Comparison of ENCODE assay signal across 20 cellular contexts in the genomic region with DNA sequence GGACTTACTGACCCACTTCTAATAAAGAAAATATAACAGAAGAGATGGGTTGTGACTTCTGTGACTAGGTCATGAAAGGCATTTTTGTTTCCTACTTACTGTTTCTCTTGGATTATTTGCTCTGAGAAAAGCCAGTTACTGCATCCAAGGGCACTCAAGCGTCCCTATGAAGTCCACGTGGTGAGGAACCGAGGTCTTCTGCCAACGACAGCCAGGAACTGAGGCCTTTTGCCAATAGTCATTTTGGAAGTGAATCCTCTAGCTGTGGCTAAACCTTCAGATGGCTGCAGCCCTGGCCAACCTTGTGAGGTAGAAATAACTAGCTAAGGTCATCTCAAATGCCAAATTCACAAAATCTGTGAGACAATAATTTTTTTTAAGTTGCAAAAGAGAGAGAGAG.
"Had no signal": no experiment of that assay in that cellular context is flagged by ENCODE, and none has a peak within 500 bp of the region (broad histone marks: within the 10 kb centered on the region; RNA-seq: fewer than 3 reads in every experiment).

No MANE protein-coding gene starts in this region.

- H3K4me3 Mint-ChIP-seq: immature natural killer cell; memory B cell; mesothelial cell of epicardium; natural killer cell treated with Interleukin-12 subunit alpha and Interleukin-12 subunit beta and Interleukin-15 and Interleukin-18, amount 100 ng/mL, for 72 hours; neural progenitor cell; stimulated activated naive B cell treated with anti-CD40 and anti-IgM and Interleukin-4, amounts not matched to agents 10 μg/mL and 1 μg/mL and 100 μg/mL, for 72 hours; stimulated activated naive CD8-positive, alpha-beta T cell treated with anti-CD3 and anti-CD28 coated beads, Interleukin-15, amount 100 ng/mL, for 72 hours had no signal

- H3K9me3 Mint-ChIP-seq: memory B cell; stimulated activated naive CD8-positive, alpha-beta T cell treated with anti-CD3 and anti-CD28 coated beads, Interleukin-15, amount 100 ng/mL, for 72 hours had no signal

- H3K27ac Mint-ChIP-seq: immature natural killer cell; memory B cell; mesothelial cell of epicardium; natural killer cell treated with Interleukin-12 subunit alpha and Interleukin-12 subunit beta and Interleukin-15 and Interleukin-18, amount 100 ng/mL, for 72 hours; neural progenitor cell; progenitor cell of endocrine pancreas; stimulated activated naive B cell treated with anti-CD40 and anti-IgM and Interleukin-4, amounts not matched to agents 10 μg/mL and 1 μg/mL and 100 μg/mL, for 72 hours; stimulated activated naive CD8-positive, alpha-beta T cell treated with anti-CD3 and anti-CD28 coated beads, Interleukin-15, amount 100 ng/mL, for 72 hours had no signal

- DNase-seq: effector memory CD4-positive, alpha-beta T cell; glutamatergic neuron; immature natural killer cell; left colon; ovary; right lobe of liver; spleen; stimulated activated CD4-positive, alpha-beta T cell treated with anti-CD3 and anti-CD28 coated beads, Interleukin-15, amount 100 ng/mL, for 24 hours; stimulated activated CD4-positive, alpha-beta T cell treated with anti-CD3 and anti-CD28 coated beads, Interleukin-1b, Interleukin-23, amount 100 ng/mL, for 48 hours; stimulated activated CD4-positive, alpha-beta T cell treated with anti-CD3 and anti-CD28 coated beads, Interleukin-4, amount 100 ng/mL, for 4 hours; stimulated activated naive B cell treated with anti-CD40 and anti-IgM and Interleukin-4, amounts not matched to agents 10 μg/mL and 1 μg/mL and 100 μg/mL, for 72 hours; stimulated activated naive CD8-positive, alpha-beta T cell treated with anti-CD3 and anti-CD28 coated beads, Interleukin-15, amount 100 ng/mL, for 72 hours; testis; transverse colon had no signal

- H3K27me3 Mint-ChIP-seq: memory B cell; natural killer cell treated with Interleukin-12 subunit alpha and Interleukin-12 subunit beta and Interleukin-15 and Interleukin-18, amount 100 ng/mL, for 72 hours; progenitor cell of endocrine pancreas; stimulated activated naive B cell treated with anti-CD40 and anti-IgM and Interleukin-4, amounts not matched to agents 10 μg/mL and 1 μg/mL and 100 μg/mL, for 72 hours; stimulated activated naive CD8-positive, alpha-beta T cell treated with anti-CD3 and anti-CD28 coated beads, Interleukin-15, amount 100 ng/mL, for 72 hours had no signal

- H3K4me1 Mint-ChIP-seq: immature natural killer cell; memory B cell; mesothelial cell of epicardium; neural progenitor cell; stimulated activated naive B cell treated with anti-CD40 and anti-IgM and Interleukin-4, amounts not matched to agents 10 μg/mL and 1 μg/mL and 100 μg/mL, for 72 hours; stimulated activated naive CD8-positive, alpha-beta T cell treated with anti-CD3 and anti-CD28 coated beads, Interleukin-15, amount 100 ng/mL, for 72 hours had no signal

- H3K36me3 Mint-ChIP-seq: immature natural killer cell; memory B cell; mesothelial cell of epicardium; neural progenitor cell; stimulated activated naive B cell treated with anti-CD40 and anti-IgM and Interleukin-4, amounts not matched to agents 10 μg/mL and 1 μg/mL and 100 μg/mL, for 72 hours had no signal

- ATAC-seq: esophagus mucosa; left colon; natural killer cell treated with Interleukin-12 subunit alpha and Interleukin-12 subunit beta and Interleukin-15 and Interleukin-18, amount 100 ng/mL, for 72 hours; right lobe of liver; stimulated activated naive B cell treated with anti-CD40 and anti-IgM and Interleukin-4, amounts not matched to agents 10 μg/mL and 1 μg/mL and 100 μg/mL, for 72 hours; stimulated activated naive CD8-positive, alpha-beta T cell treated with anti-CD3 and anti-CD28 coated beads, Interleukin-15, amount 100 ng/mL, for 72 hours had no signal
